Comparison of ENCODE assay signal across 18 cellular contexts in genomic region chr22:50728523-50728931, GRCh38. TPM values are rescaled to one million over a fixed set of nuclear protein-coding genes. Genes with fewer than 3 reads are reported as not detected.
A peak's percentile ranks its signal among the peaks of the same experiment; 100 is the strongest.
DNase-seq lines count a peak whose midpoint lies in the region; ATAC-seq and TF ChIP-seq lines count a peak whose summit lies in the region.
"Had no signal": no experiment of that assay in that cellular context is flagged by ENCODE, and none has a peak within 500 bp of the region (broad histone marks: within the 10 kb centered on the region; RNA-seq: fewer than 3 reads in every experiment).

No MANE protein-coding gene starts in this region.

- no peaks in the 10 kb centered on the region for H3K27me3 ChIP-seq in MM.1S (replicated peaks; ENCODE audit: insufficient read depth, low read length)

- no peaks in the 10 kb centered on the region for H3K9me3 ChIP-seq in MM.1S (replicated peaks; ENCODE audit: insufficient read depth, low read length)

- CTCF ChIA-PET in WTC11 (lab: Charles Lee) = interaction anchor here (6.0 kb wide), 1 partner anchor 47 kb away, joined by 35 read pairs; no protein-coding TSS in a partner anchor

- no peak overlapping the region for H3K4me3 Mint-ChIP-seq in WTC11
- H3K4me3 Mint-ChIP-seq: B cell; CD4-positive, alpha-beta memory T cell had no signal

- no peaks in the 10 kb centered on the region for H3K9me3 Mint-ChIP-seq in WTC11
- H3K9me3 Mint-ChIP-seq: CD4-positive, alpha-beta memory T cell had no signal

- H3K9me2 ChIP-seq in MM.1S (replicated peaks; ENCODE audit: insufficient read depth, low read length) = no peaks in the 10 kb centered on the region

- ATAC-seq in WTC11 = no peak
- ATAC-seq in left ventricle myocardium superior = no peak
- ATAC-seq in HG03159 (IDR thresholded peaks at IDR 0.05; ENCODE audit: unreplicated experiment) = no peak
- ATAC-seq: HCT116 had no signal

- H4K20me1 ChIP-seq in MM.1S (ENCODE audit: insufficient read depth, low read length) = no peaks in the 10 kb centered on the region

- no peak for DNase-seq in MM.1S
- peak; percentile 6 for DNase-seq in WTC11 (ENCODE audit: low spot score)
- peak; percentile 15 for DNase-seq in left ventricle myocardium superior
- peak in 6 of 10 donors; percentile 4 to 82 (median 30) for DNase-seq in posterior cingulate gyrus
- no peak for DNase-seq in NCI-H82 treated with DMSO at 0.1 percent for 48 hours (lab: John Stamatoyannopoulos, UW; ENCODE audit: unreplicated experiment)
- DNase-seq in NCI-H446 treated with DMSO at 0.1 percent for 48 hours (lab: John Stamatoyannopoulos, UW) = no peak
- no peak for DNase-seq in stimulated activated CD4-positive, alpha-beta T cell treated with anti-CD3 and anti-CD28 coated beads, Interleukin-2, amount 100 ng/mL, for 24 hours
- DNase-seq: CD4-positive, alpha-beta memory T cell; DND-41; GF-D8; MV-4-11; NCI-H1436 treated with DMSO at 0.1 percent for 48 hours; NCI-H526; SIG-M5 had no signal

- peak overlapping the region; percentile 17; the same call in 1 of the 2 replicates for H3K9ac ChIP-seq in MM.1S (ENCODE audit: low read length)

- H3K36me3 Mint-ChIP-seq in WTC11 = no peaks in the 10 kb centered on the region
- H3K36me3 Mint-ChIP-seq: CD4-positive, alpha-beta memory T cell had no signal

- H3K27me3 Mint-ChIP-seq in WTC11 (ENCODE audit: low read depth) = peaks cover 37% of the 10 kb centered on the region
- H3K27me3 Mint-ChIP-seq: CD4-positive, alpha-beta memory T cell had no signal

- H3K4me1 Mint-ChIP-seq in WTC11 = peaks cover 7% of the 10 kb centered on the region

- POLR2A ChIA-PET in WTC11 (lab: Charles Lee) = no interaction called here

- no peak overlapping the region for H3K27ac Mint-ChIP-seq in WTC11
- H3K27ac Mint-ChIP-seq: B cell had no signal

- intact Hi-C loops in left ventricle myocardium superior (cut with micrococcal nuclease) (no loop called here), posterior cingulate gyrus (cut with DNase I) (no loop called here)

- no peak overlapping the region for H3K4me3 ChIP-seq in MM.1S (ENCODE audit: low read length)

- H3K36me3 ChIP-seq in MM.1S (replicated peaks; ENCODE audit: insufficient read depth, low read length) = no peaks in the 10 kb centered on the region

- H3K79me2 ChIP-seq in MM.1S (ENCODE audit: low read length) = no peaks in the 10 kb centered on the region

- peak overlapping the region; percentile 57; the same call in 1 of the 2 replicates for H3K27ac ChIP-seq in MM.1S (ENCODE audit: low read length)

- TF ChIP-seq CTCF in MM.1S (IDR thresholded peaks at IDR 0.05; ENCODE audit: low read length) = no peak
- no peak for TF ChIP-seq CTCF in WTC11 (IDR thresholded peaks at IDR 0.05)

- H2AFZ ChIP-seq in MM.1S (ENCODE audit: low read length) = no peak overlapping the region

- H3K4me1 ChIP-seq in MM.1S (ENCODE audit: low read length) = peaks cover 35% of the 10 kb centered on the region

- H3F3A ChIP-seq in MM.1S (ENCODE audit: insufficient read depth, low read length) = peaks cover 27% of the 10 kb centered on the region

- peak overlapping the region; percentile 19; the same call in 1 of the 2 replicates for H3K4me2 ChIP-seq in MM.1S (ENCODE audit: low read depth, low read length)

TF ChIP-seq in WTC11, 78 proteins besides CTCF, POLR2A, EP300 and RAD21 (continues in another document):
- no peak for TF ChIP-seq E2F5 (CRISPR knock-in tag; IDR thresholded peaks at IDR 0.05)
- TF ChIP-seq MAX (CRISPR knock-in tag; IDR thresholded peaks at IDR 0.05) = no peak
- no peak for TF ChIP-seq SMAD4 (CRISPR knock-in tag; IDR thresholded peaks at IDR 0.05)
- no peak for TF ChIP-seq RELA (CRISPR knock-in tag; IDR thresholded peaks at IDR 0.05; ENCODE audit: borderline replicate concordance)
- no peak for TF ChIP-seq FOXK1 (CRISPR knock-in tag; IDR thresholded peaks at IDR 0.05)
- no peak for TF ChIP-seq ZBTB21 (CRISPR knock-in tag; IDR thresholded peaks at IDR 0.05; ENCODE audit: borderline replicate concordance)
- no peak for TF ChIP-seq USF2 (CRISPR knock-in tag; IDR thresholded peaks at IDR 0.05)
- no peak for TF ChIP-seq ZMAT4 (CRISPR knock-in tag; IDR thresholded peaks at IDR 0.05)
- no peak for TF ChIP-seq ATF1 (CRISPR knock-in tag; IDR thresholded peaks at IDR 0.05)
- TF ChIP-seq ZNF423 (CRISPR knock-in tag; IDR thresholded peaks at IDR 0.05) = no peak
- TF ChIP-seq HMGXB4 (CRISPR knock-in tag; IDR thresholded peaks at IDR 0.05) = no peak
- TF ChIP-seq TP53 (CRISPR knock-in tag; IDR thresholded peaks at IDR 0.05) = no peak
- no peak for TF ChIP-seq FOXP4 (CRISPR knock-in tag; IDR thresholded peaks at IDR 0.05)
- no peak for TF ChIP-seq E2F1 (CRISPR knock-in tag; IDR thresholded peaks at IDR 0.05)
- no peak for TF ChIP-seq MYBL2 (CRISPR knock-in tag; IDR thresholded peaks at IDR 0.05)
- no peak for TF ChIP-seq GABPB1 (CRISPR knock-in tag; IDR thresholded peaks at IDR 0.05)
- no peak for TF ChIP-seq KAT7 (CRISPR knock-in tag; IDR thresholded peaks at IDR 0.05; ENCODE audit: borderline replicate concordance)

RNA-seq across cellular contexts. Expression of gene ACR, which starts 9.5 kb away (rescaled TPM):
- total RNA-seq in WTC11 (2021) (0.18 to 0.55 TPM (median 0.46 TPM) in 3 replicates), left ventricle myocardium superior (not detected)
- total RNA-seq: B cell; CD4-positive, alpha-beta memory T cell; HT1080 had no signal

RNA-seq across cellular contexts. Expression of gene RABL2B, which starts 54.9 kb away (rescaled TPM):
- total RNA-seq in WTC11 (2021) (22.4 to 24.0 TPM (median 23.2 TPM) in 3 replicates), left ventricle myocardium superior (6.7 TPM)

RNA-seq across cellular contexts. Expression of gene SHANK3, which starts 55.9 kb away (rescaled TPM):
- 9.6 to 10.5 TPM (median 9.7 TPM) in 3 replicates for total RNA-seq in WTC11 (2021)
- 22.9 TPM for total RNA-seq in left ventricle myocardium superior
- total RNA-seq: B cell; CD4-positive, alpha-beta memory T cell had no signal

Comparison
In these comparisons a context has a peak if more than half of its experiments do, and no peak if none do; other contexts are left out.
1. DNase-seq: peak in WTC11 (single experiment), left ventricle myocardium superior (single experiment) and posterior cingulate gyrus (6 of 10); none in MM.1S (single experiment), NCI-H82 treated with DMSO at 0.1 percent for 48 hours (single experiment), NCI-H446 treated with DMSO at 0.1 percent for 48 hours (single experiment) and stimulated activated CD4-positive, alpha-beta T cell treated with anti-CD3 and anti-CD28 coated beads, Interleukin-2, amount 100 ng/mL, for 24 hours (0 of 2).